Comparison of ENCODE assay signal across 9 cellular contexts in genomic region chr7:73737491-73738219, GRCh38. TPM values are rescaled to one million over a fixed set of nuclear protein-coding genes. Genes with fewer than 3 reads are reported as not detected.
DNase-seq lines count a peak whose midpoint lies in the region; ATAC-seq and TF ChIP-seq lines count a peak whose summit lies in the region.
"Had no signal": no experiment of that assay in that cellular context is flagged by ENCODE, and none has a peak within 500 bp of the region (broad histone marks: within the 10 kb centered on the region; RNA-seq: fewer than 3 reads in every experiment).

No MANE protein-coding gene starts in this region.

- H3K36me3 ChIP-seq in breast epithelium (no peaks in the 10 kb centered on the region), mucosa of descending colon (ENCODE audit: low read depth) (no peaks in the 10 kb centered on the region)

- no peak for TF ChIP-seq POLR2A in breast epithelium (IDR thresholded peaks at IDR 0.05)

- ATAC-seq in mucosa of descending colon (no peak), HG03432 (IDR thresholded peaks at IDR 0.05; ENCODE audit: unreplicated experiment) (no peak), HG02885 (IDR thresholded peaks at IDR 0.05; ENCODE audit: poor library complexity, unreplicated experiment) (no peak)

- H3K27me3 ChIP-seq in HL-60 (ENCODE audit: insufficient read depth, poor library complexity, severe bottlenecking), result no peaks in the 10 kb centered on the region
- no peaks in the 10 kb centered on the region for H3K27me3 ChIP-seq in breast epithelium

- TF ChIP-seq CTCF in 22Rv1 (IDR thresholded peaks at IDR 0.05) (no peak), HL-60 (IDR thresholded peaks at IDR 0.05; ENCODE audit: insufficient read depth, low read length) (no peak), breast epithelium (IDR thresholded peaks at IDR 0.05) (no peak), mucosa of descending colon (IDR thresholded peaks at IDR 0.05) (no peak)

- H3K27ac ChIP-seq in 22Rv1 (peak overlapping the region; percentile 100), HL-60 (replicated peaks) (peak overlapping the region; percentile 85), breast epithelium (peak overlapping the region; percentile 97 to 99)

- peaks cover 0 to 20% of the 10 kb centered on the region in 2 donors for H3K4me1 ChIP-seq in breast epithelium
- peaks cover 47% of the 10 kb centered on the region for H3K4me1 ChIP-seq in mucosa of descending colon (ENCODE audit: low read depth)

- intact Hi-C loops in breast epithelium (cut with DNase I; ENCODE audit: low total_unique reads) (no loop called here), mucosa of descending colon (cut with DNase I, micrococcal nuclease) (loop anchor here in 1 of 2 donors (5.0 kb wide), 1 partner anchor 130 kb away; no protein-coding TSS in a partner anchor)

- H3K4me3 ChIP-seq in HL-60 (replicated peaks; ENCODE audit: insufficient read depth, low read length) (peak overlapping the region; percentile 91), breast epithelium (peak overlapping the region; percentile 71 to 84 (median 73)), mucosa of descending colon (peak overlapping the region; percentile 86)

- H3K9me3 ChIP-seq in breast epithelium (no peaks in the 10 kb centered on the region), mucosa of descending colon (no peaks in the 10 kb centered on the region)

- DNase-seq in HL-60 (ENCODE audit: low read depth in 1 of 2, low spot score in 1 of 2) (no peak), breast epithelium (ENCODE audit: low spot score in 2 of 2) (no peak), mucosa of descending colon (peak in 2 of 3 donors; percentile 57 to 67), NCI-H2029 treated with DMSO at 0.1 percent for 48 hours (lab: John Stamatoyannopoulos, UW) (no peak), RKO (ENCODE audit: low spot score) (no peak)

RNA-seq across cellular contexts. Expression of gene ABHD11, which starts 0.9 kb away (rescaled TPM):
- total RNA-seq in breast epithelium (10 to 100 TPM; 10.9 to 57.8 (median 36.4) TPM), mucosa of descending colon (100 to 1,000 TPM in 1 of 3 donors, 10 to 100 TPM in 2; 55.3 to 115 (median 97.3) TPM)

RNA-seq across cellular contexts. Expression of gene STX1A, which starts 18.2 kb away (rescaled TPM):
- total RNA-seq in breast epithelium, result 1 to 10 TPM; 5.9 to 9.5 (median 8.5) TPM
- total RNA-seq in mucosa of descending colon, result 10 to 100 TPM in 1 of 3 donors, 1 to 10 TPM in 2; 5.2 to 23.9 (median 6.1) TPM

RNA-seq across cellular contexts. Expression of gene CLDN3, which starts 32.4 kb away (rescaled TPM):
- total RNA-seq in breast epithelium, result 100 to 1,000 TPM in 1 of 3 donors, 10 to 100 TPM in 1, not detected in 1; 81.6 to 137 TPM
- 100 to 1,000 TPM; 229 to 621 (median 534) TPM for total RNA-seq in mucosa of descending colon
- total RNA-seq: aorta had no signal

RNA-seq across cellular contexts. Expression of gene BUD23, which starts 54.3 kb away (rescaled TPM):
- total RNA-seq in breast epithelium, result 10 to 100 TPM; 39.5 to 49.8 (median 41.0) TPM
- total RNA-seq in mucosa of descending colon, result 10 to 100 TPM; 38.4 to 61.2 (median 43.0) TPM

RNA-seq across cellular contexts. Expression of gene DNAJC30, which starts 54.4 kb away (rescaled TPM):
- total RNA-seq in breast epithelium (1 to 10 TPM; 2.9 to 6.9 (median 4.6) TPM), mucosa of descending colon (10 to 100 TPM in 2 of 3 donors, 1 to 10 TPM in 1; 8.7 to 10.5 (median 10.2) TPM)

Comparison
In these comparisons a context has a peak if more than half of its experiments do, and no peak if none do; other contexts are left out.
1. DNase-seq: peak in mucosa of descending colon (2 of 3); none in HL-60 (0 of 2), breast epithelium (0 of 2), NCI-H2029 treated with DMSO at 0.1 percent for 48 hours (single experiment) and RKO (single experiment).
2. Peak in every context shown above with its lines, with median percentiles within 50 percentile points of each other: H3K27ac ChIP-seq and H3K4me3 ChIP-seq.